Comparison of ENCODE assay signal across 8 cellular contexts in genomic region chr3:45995370-45996192, GRCh38.
A peak's percentile ranks its signal among the peaks of the same experiment; 100 is the strongest.
DNase-seq lines count a peak whose midpoint lies in the region; ATAC-seq lines count a peak whose summit lies in the region.

Gene FYCO1, minus strand, starts transcription at chr3:45995824. Its CDS starts 10,914 bp downstream, at chr3:45984910.

- no peaks in the 10 kb centered on the region for H3K36me3 ChIP-seq in ACC112 (ENCODE audit: insufficient read depth, low read length)

- H3K4me1 ChIP-seq in ACC112 (ENCODE audit: control insufficient read depth, insufficient read depth, low read length, unreplicated experiment) = peaks cover 20% of the 10 kb centered on the region

- DNase-seq in NCI-H345 (lab: John Stamatoyannopoulos, UW) = peak; percentile 75
- DNase-seq in activated CD4-positive, CD25-positive, alpha-beta regulatory T cell treated with anti-CD3 and anti-CD28 coated beads, Interleukin-2, amount 50 U/mL, for 16 hours (ENCODE audit: low read depth, low spot score) = peak; percentile 72
- peak; percentile 82 for DNase-seq in central memory CD4-positive, alpha-beta T cell
- DNase-seq in iris pigment epithelial cell (ENCODE audit: low read depth) = peak; percentile 92
- peak; percentile 80 to 91 for DNase-seq in stimulated activated CD4-positive, alpha-beta T cell treated with anti-CD3 and anti-CD28 coated beads, Interleukin-12 subunit alpha, Interleukin-12 subunit beta, amount 100 ng/mL, for 24 hours (ENCODE audit: low read depth in 2 of 2)

- H3K79me2 ChIP-seq in ACC112 (ENCODE audit: control insufficient read depth, insufficient read depth, low read length, unreplicated experiment) = peaks cover 17% of the 10 kb centered on the region

- H3K4me3 ChIP-seq in ACC112 (ENCODE audit: low read depth, low read length) = peak within 1 kb of the TSS; percentile 90

- H3K27me3 ChIP-seq in ACC112 (ENCODE audit: insufficient read depth, low read length) = no peaks in the 10 kb centered on the region

- peak within 1 kb of the TSS; percentile 98 for H2AFZ ChIP-seq in ACC112 (ENCODE audit: low read length, unreplicated experiment)

- ATAC-seq in GM18867 (IDR thresholded peaks at IDR 0.05; ENCODE audit: unreplicated experiment) (peak; percentile 90), HG03097 (IDR thresholded peaks at IDR 0.05; ENCODE audit: low FRiP score, unreplicated experiment) (peak; percentile 88)

- H3K27ac ChIP-seq in ACC112 (ENCODE audit: low read depth, low read length) = peak within 1 kb of the TSS; percentile 3; the same call in 1 of the 2 replicates

Comparison
In these comparisons a context has a peak if more than half of its experiments do, and no peak if none do; other contexts are left out.
1. Peak in every context shown above with its lines: DNase-seq, ATAC-seq, H3K4me3 ChIP-seq and H3K27ac ChIP-seq.